In the genomic region with DNA sequence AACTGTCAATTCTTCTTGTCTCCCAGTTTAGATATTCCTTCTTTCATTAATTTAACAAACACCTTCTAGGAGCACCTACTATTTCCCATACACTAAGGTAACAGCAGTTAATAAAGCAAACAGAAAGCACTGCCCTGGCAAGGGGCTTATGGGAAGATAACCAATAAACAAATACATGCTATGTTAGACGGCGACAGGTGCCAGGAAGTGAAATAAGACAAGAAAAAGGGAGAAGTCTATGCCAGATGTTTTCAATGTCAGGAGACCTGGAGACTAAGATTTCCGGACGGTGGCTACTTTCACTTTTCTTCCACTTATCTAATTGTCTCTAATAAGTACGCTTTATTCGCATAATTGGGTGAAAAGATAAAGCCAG, we compare ENCODE assay signal across 7 cellular contexts. TPM values are rescaled to one million over a fixed set of nuclear protein-coding genes. Genes with fewer than 3 reads are reported as not detected.
DNase-seq lines count a peak whose midpoint lies in the region; ATAC-seq, FAIRE-seq and TF ChIP-seq lines count a peak whose summit lies in the region.

No MANE protein-coding gene starts in this region.

- H3K27me3 Mint-ChIP-seq in stimulated activated naive B cell treated with anti-CD40 and anti-IgM and Interleukin-4, amounts not matched to agents 10 μg/mL and 1 μg/mL and 100 μg/mL, for 72 hours, result no peaks in the 10 kb centered on the region

- peak overlapping the region; percentile 95 to 96 for H3K4me3 Mint-ChIP-seq in stimulated activated naive B cell treated with anti-CD40 and anti-IgM and Interleukin-4, amounts not matched to agents 10 μg/mL and 1 μg/mL and 100 μg/mL, for 72 hours

- TF ChIP-seq POLR2A in GM12891 (IDR thresholded peaks at IDR 0.05; ENCODE audit: low read depth, low read length), result no peak

- H3K9me3 ChIP-seq in adipocyte (ENCODE audit: control insufficient read depth, low read length), result no peaks in the 10 kb centered on the region

- no peak for TF ChIP-seq CTCF in LNCaP clone FGC (IDR thresholded peaks at IDR 0.05; ENCODE audit: control insufficient read depth, extremely low read depth, insufficient read depth)

- no peaks in the 10 kb centered on the region for H3K27me3 ChIP-seq in adipocyte (replicated peaks; ENCODE audit: control insufficient read depth, insufficient read depth, low read length)

- DNase-seq in GM12891 (ENCODE audit: insufficient read length, low spot score) (no peak), LNCaP clone FGC (ENCODE audit: low read depth) (peak; percentile 46), adipocyte (ENCODE audit: low read depth) (no peak), inferior parietal cortex (ENCODE audit: extremely low spot score) (peak; percentile 31), 8988T (no peak)
- no peak for DNase-seq in stimulated activated naive B cell treated with anti-CD40 and anti-IgM and Interleukin-4, amounts not matched to agents 10 μg/mL and 1 μg/mL and 100 μg/mL, for 72 hours

- H3K4me3 ChIP-seq in LNCaP clone FGC (ENCODE audit: low read depth, low read length) (peak overlapping the region; percentile 94), adipocyte (ENCODE audit: low read length) (peak overlapping the region; percentile 87)

- peak; percentile 42 for ATAC-seq in GM21717 (IDR thresholded peaks at IDR 0.05; ENCODE audit: unreplicated experiment)
- peak; percentile 50 to 55 for ATAC-seq in stimulated activated naive B cell treated with anti-CD40 and anti-IgM and Interleukin-4, amounts not matched to agents 10 μg/mL and 1 μg/mL and 100 μg/mL, for 72 hours (replicated peaks)

- H3K27ac Mint-ChIP-seq in stimulated activated naive B cell treated with anti-CD40 and anti-IgM and Interleukin-4, amounts not matched to agents 10 μg/mL and 1 μg/mL and 100 μg/mL, for 72 hours, result peak overlapping the region; percentile 98

- peaks cover 2 to 5% of the 10 kb centered on the region in 2 donors for H3K9me3 Mint-ChIP-seq in stimulated activated naive B cell treated with anti-CD40 and anti-IgM and Interleukin-4, amounts not matched to agents 10 μg/mL and 1 μg/mL and 100 μg/mL, for 72 hours

- H3K4me1 Mint-ChIP-seq in stimulated activated naive B cell treated with anti-CD40 and anti-IgM and Interleukin-4, amounts not matched to agents 10 μg/mL and 1 μg/mL and 100 μg/mL, for 72 hours, result peaks cover 19 to 40% of the 10 kb centered on the region in 2 donors

- H3K4me1 ChIP-seq in adipocyte (ENCODE audit: control insufficient read depth, insufficient read depth, low read length), result peaks cover 16% of the 10 kb centered on the region

- H3K36me3 ChIP-seq in adipocyte (ENCODE audit: control insufficient read depth, insufficient read depth, low read length, severe bottlenecking), result peaks cover 8% of the 10 kb centered on the region

- peak overlapping the region; percentile 85 for H3K9ac ChIP-seq in adipocyte (ENCODE audit: low read length)

- H3K36me3 Mint-ChIP-seq in stimulated activated naive B cell treated with anti-CD40 and anti-IgM and Interleukin-4, amounts not matched to agents 10 μg/mL and 1 μg/mL and 100 μg/mL, for 72 hours, result peaks cover 16 to 20% of the 10 kb centered on the region in 2 donors

- no peak for FAIRE-seq in GM12891 (lab: Jason Lieb, UNC)

TF ChIP-seq in GM12891, 5 proteins besides CTCF, POLR2A, EP300 and RAD21:
- TF ChIP-seq SPI1 (IDR thresholded peaks at IDR 0.05; ENCODE audit: low read depth, low read length) (peak; percentile 37; the same call in 1 of the 2 replicates), POLR2AphosphoS5 (IDR thresholded peaks at IDR 0.05; ENCODE audit: low read depth, low read length) (no peak)

RNA-seq across cellular contexts. Expression of a gene that starts 32.5 kb away (rescaled TPM):
- polyA plus RNA-seq in GM12891 (2012; ENCODE audit: low read depth, missing spikeins), result 2.3 TPM

RNA-seq across cellular contexts. Expression of a gene that starts 45.0 kb away (rescaled TPM):
- polyA plus RNA-seq in GM12891 (2012; ENCODE audit: low read depth, missing spikeins), result 2.0 TPM

Comparison
In these comparisons a context has a peak if more than half of its experiments do, and no peak if none do; other contexts are left out.
1. DNase-seq: peak in LNCaP clone FGC (single experiment) and inferior parietal cortex (single experiment); none in GM12891 (single experiment), adipocyte (single experiment), stimulated activated naive B cell treated with anti-CD40 and anti-IgM and Interleukin-4, amounts not matched to agents 10 μg/mL and 1 μg/mL and 100 μg/mL, for 72 hours (single experiment) and 8988T (single experiment).